Comparison of ENCODE assay signal across 8 cellular contexts in genomic region chr15:78508272-78508671, GRCh38. TPM values are rescaled to one million over a fixed set of nuclear protein-coding genes. Genes with fewer than 3 reads are reported as not detected.
DNase-seq lines count a peak whose midpoint lies in the region; ATAC-seq, FAIRE-seq and TF ChIP-seq lines count a peak whose summit lies in the region.

No MANE protein-coding gene starts in this region.

- TF ChIP-seq RAD21 in GM12878 (IDR thresholded peaks at IDR 0.05; ENCODE audit: insufficient read depth, low read depth, low read length) = no peak

- TF ChIP-seq POLR2A in GM12878 (IDR thresholded peaks at IDR 0.05; ENCODE audit: low read depth, low read length) = no peak

- in situ Hi-C loops in GM12878 (cut with MboI) (no loop called here), GM13977 (cut with MboI; ENCODE audit: low pct_unique_long_range_greater_than_20kb, low sequenced_read_pairs, unreplicated experiment) (no loop called here)

- no peaks in the 10 kb centered on the region for H3K27me3 ChIP-seq in GM12878 (replicated peaks in 1 of 2; ENCODE audit: control insufficient read depth in 2 of 2, insufficient read depth in 2 of 2, low read length in 1 of 2)
- no peaks in the 10 kb centered on the region for H3K27me3 ChIP-seq in lower lobe of right lung (ENCODE audit: low read depth)

- CTCF ChIA-PET in GM12878 (lab: Yijun Ruan, JAX) = interaction anchor here (1.6 kb wide), 1 partner anchor 201 kb away, joined by 4 read pairs; no protein-coding TSS in a partner anchor

- H3K27me3 Mint-ChIP-seq in activated naive CD4-positive, alpha-beta T cell treated with anti-CD3 and anti-CD28 coated beads, Interleukin-2, amount 50 U/mL, for 24 hours = no peaks in the 10 kb centered on the region
- H3K27me3 Mint-ChIP-seq in type B pancreatic cell = peaks cover 13% of the 10 kb centered on the region

- RAD21 ChIA-PET in GM12878 (lab: Charles Lee; ENCODE audit: unreplicated experiment) = no interaction called here

- H2AFZ ChIP-seq in GM12878 (ENCODE audit: control insufficient read depth, low read depth, low read length) = peak overlapping the region; percentile 48

- H3K9ac ChIP-seq in GM12878 (ENCODE audit: control insufficient read depth, insufficient read depth, low read length) = no peak overlapping the region; the same call in 1 of the 2 replicates

- no peaks in the 10 kb centered on the region for H3K9me3 Mint-ChIP-seq in activated naive CD4-positive, alpha-beta T cell treated with anti-CD3 and anti-CD28 coated beads, Interleukin-2, amount 50 U/mL, for 24 hours
- H3K9me3 Mint-ChIP-seq in type B pancreatic cell = no peaks in the 10 kb centered on the region

- no peaks in the 10 kb centered on the region for H3K36me3 Mint-ChIP-seq in activated naive CD4-positive, alpha-beta T cell treated with anti-CD3 and anti-CD28 coated beads, Interleukin-2, amount 50 U/mL, for 24 hours
- no peaks in the 10 kb centered on the region for H3K36me3 Mint-ChIP-seq in type B pancreatic cell

- H3K36me3 ChIP-seq in GM12878 (ENCODE audit: control insufficient read depth in 2 of 2, insufficient read depth in 2 of 2, low read length in 1 of 2) (no peaks in the 10 kb centered on the region), lower lobe of right lung (no peaks in the 10 kb centered on the region)

- peaks cover 28% of the 10 kb centered on the region for H3K4me1 Mint-ChIP-seq in activated naive CD4-positive, alpha-beta T cell treated with anti-CD3 and anti-CD28 coated beads, Interleukin-2, amount 50 U/mL, for 24 hours
- H3K4me1 Mint-ChIP-seq in type B pancreatic cell (ENCODE audit: unreplicated experiment) = peaks cover 5% of the 10 kb centered on the region

- TF ChIP-seq EP300 in GM12878 (IDR thresholded peaks at IDR 0.05; ENCODE audit: borderline replicate concordance in 1 of 2, control insufficient read depth in 1 of 2, low read depth in 2 of 2, low read length in 2 of 2) = no peak

- no peak for FAIRE-seq in GM12878 (lab: Jason Lieb, UNC)

- SMC1A ChIA-PET in GM12878 (lab: Charles Lee; ENCODE audit: uncharacterized antibody, unreplicated experiment) = no interaction called here

- H3K27ac Mint-ChIP-seq in activated naive CD4-positive, alpha-beta T cell treated with anti-CD3 and anti-CD28 coated beads, Interleukin-2, amount 50 U/mL, for 24 hours = no peak overlapping the region
- peak overlapping the region; percentile 55 for H3K27ac Mint-ChIP-seq in type B pancreatic cell

- no peak overlapping the region for H3K27ac ChIP-seq in GM12878 (ENCODE audit: control insufficient read depth, insufficient read depth)
- H3K27ac ChIP-seq in lower lobe of right lung = no peak overlapping the region

- H4K20me1 ChIP-seq in GM12878 (ENCODE audit: control insufficient read depth, insufficient read depth) = no peaks in the 10 kb centered on the region

- BruUV-seq in GM12878 (replicated peaks; lab: Mats Ljungman, UMichigan) = no TSS peak

- no peaks in the 10 kb centered on the region for H3K79me2 ChIP-seq in GM12878 (ENCODE audit: control insufficient read depth, insufficient read depth, low read length)

- intact Hi-C loops in GM12878 (cut with micrococcal nuclease; ENCODE audit: unreplicated experiment) (no loop called here), lower lobe of right lung (cut with DNase I) (no loop called here)

- peak overlapping the region; percentile 98 for H3K4me2 ChIP-seq in GM12878 (ENCODE audit: control insufficient read depth, insufficient read depth)

- ATAC-seq in GM12878 (no peak), lower lobe of right lung (no peak)

- POLR2A ChIA-PET in GM12878 (lab: Charles Lee) = no interaction called here

- 27% methylated on average over 6 of the region's 6 CpGs for WGBS in GM12878 (ENCODE audit: insufficient coverage, insufficient replicate concordance, low lambda C conversion rate, missing lambda C conversion rate)

- TF ChIP-seq CTCF in GM12878 (IDR thresholded peaks at IDR 0.05 in 2 of 3, conservative IDR thresholded peaks at IDR 0.05 in 1 of 3; ENCODE audit: control insufficient read depth in 2 of 3, extremely low read depth in 1 of 3, insufficient read depth in 1 of 3, low read depth in 3 of 3, low read length in 3 of 3) = no peak
- TF ChIP-seq CTCF in lower lobe of right lung (IDR thresholded peaks at IDR 0.05) = no peak
- TF ChIP-seq CTCF in type B pancreatic cell (conservative IDR thresholded peaks at IDR 0.05) = no peak
- TF ChIP-seq CTCF in GM13977 (IDR thresholded peaks at IDR 0.05; ENCODE audit: extremely low read depth, insufficient read depth, missing control alignments) = no peak

- H3K9me3 ChIP-seq in GM12878 (replicated peaks; ENCODE audit: control insufficient read depth, insufficient read depth, low read length) (no peaks in the 10 kb centered on the region), lower lobe of right lung (no peaks in the 10 kb centered on the region)

- H3K4me1 ChIP-seq in GM12878 (ENCODE audit: control insufficient read depth, insufficient read depth, low read length) (no peaks in the 10 kb centered on the region), lower lobe of right lung (peaks cover 11% of the 10 kb centered on the region)

- H3K4me3 ChIP-seq in GM12878 (peak overlapping the region; percentile 75; the same call in 1 of the 2 replicates), lower lobe of right lung (peak overlapping the region; percentile 94)

- peak overlapping the region; percentile 88 for H3K4me3 Mint-ChIP-seq in activated naive CD4-positive, alpha-beta T cell treated with anti-CD3 and anti-CD28 coated beads, Interleukin-2, amount 50 U/mL, for 24 hours
- H3K4me3 Mint-ChIP-seq in type B pancreatic cell = peak overlapping the region; percentile 91

- DNase-seq in activated naive CD4-positive, alpha-beta T cell treated with anti-CD3 and anti-CD28 coated beads, Interleukin-2, amount 50 U/mL, for 16 hours = no peak
- DNase-seq in GM12878 (ENCODE audit: low read depth, low spot score) (no peak), lower lobe of right lung (no peak), type B pancreatic cell (ENCODE audit: extremely low spot score, unreplicated experiment) (no peak), iPS-NIHi7 (ENCODE audit: extremely low spot score) (no peak), NCI-H2081 treated with DMSO at 0.1 percent for 48 hours (lab: John Stamatoyannopoulos, UW) (no peak), GM13977 (ENCODE audit: low spot score) (no peak)

RNA-seq across cellular contexts. Expression of gene HYKK, which starts 0.9 kb away (rescaled TPM):
- 1.6 and 2.1 TPM in 2 replicates for total RNA-seq in GM12878 (2013; cell fraction: nucleolus; rRNA removed)
- total RNA-seq in GM12878 (2014; rRNA removed) = 0.27 and 0.79 TPM in 2 replicates
- 0.46 and 0.98 TPM in 2 replicates for total RNA-seq in GM12878 (2014; rRNA removed; fragmentation: Illumina TruSeq; extraction: Trizol)
- total RNA-seq in GM12878 (2021) = 0.23 and 0.66 TPM in 2 replicates
- 0.62 TPM for polyA plus RNA-seq in GM12878 (2011; ENCODE audit: low read depth)
- polyA plus RNA-seq in GM12878 (2011; rRNA removed) = 0.75 and 0.79 TPM in 2 replicates
- polyA plus RNA-seq in GM12878 (2011; cell fraction: cytosol; rRNA removed) = 0.55 and 0.78 TPM in 2 replicates
- polyA plus RNA-seq in GM12878 (2011; cell fraction: nucleus; rRNA removed) = 0.60 and 0.67 TPM in 2 replicates
- 0.51 and 0.90 TPM in 2 replicates for polyA plus RNA-seq in GM12878 (2012)
- polyA plus RNA-seq in GM12878 (2014; fragmentation: Illumina TruSeq; extraction: Trizol) = 0.66 and 1.0 TPM in 2 replicates
- polyA plus RNA-seq in GM12878 (2014; fragmentation: Nextera tagmentation; extraction: Ambion mirVana) = under 1 TPM; 0.15 to 0.34 TPM
- polyA plus RNA-seq in GM12878 (2014; rRNA removed) = 0.55 and 0.62 TPM in 2 replicates
- under 1 TPM; 0.28 to 0.43 TPM for polyA plus RNA-seq in GM12878 (2016; fragmentation: Nextera tagmentation; extraction: Ambion mirVana)
- polyA minus RNA-seq in GM12878 (2011; rRNA and poly(A)+ RNA removed) = 0.41 and 0.95 TPM in 2 replicates
- not detected in 2 replicates for polyA minus RNA-seq in GM12878 (2011; cell fraction: cytosol; rRNA and poly(A)+ RNA removed)
- 0.12 and 0.38 TPM in 2 replicates for polyA minus RNA-seq in GM12878 (2011; cell fraction: nucleus; rRNA and poly(A)+ RNA removed)
- 4.1 TPM for total RNA-seq in lower lobe of right lung
- total RNA-seq in type B pancreatic cell (ENCODE audit: low replicate concordance) = 3.3 and 6.8 TPM in 2 replicates

RNA-seq across cellular contexts. Expression of gene PSMA4, which starts 32.0 kb away (rescaled TPM):
- 87.8 and 92.9 TPM in 2 replicates for total RNA-seq in GM12878 (2013; cell fraction: nucleolus; rRNA removed)
- 210 and 266 TPM in 2 replicates for total RNA-seq in GM12878 (2014; rRNA removed)
- 388 and 393 TPM in 2 replicates for total RNA-seq in GM12878 (2014; rRNA removed; fragmentation: Illumina TruSeq; extraction: Trizol)
- total RNA-seq in GM12878 (2021) = 264 and 268 TPM in 2 replicates
- 242 TPM for polyA plus RNA-seq in GM12878 (2011; ENCODE audit: low read depth)
- 560 and 713 TPM in 2 replicates for polyA plus RNA-seq in GM12878 (2011; rRNA removed)
- 278 and 284 TPM in 2 replicates for polyA plus RNA-seq in GM12878 (2011; cell fraction: cytosol; rRNA removed)
- 198 and 233 TPM in 2 replicates for polyA plus RNA-seq in GM12878 (2011; cell fraction: nucleus; rRNA removed)
- polyA plus RNA-seq in GM12878 (2012) = 256 and 258 TPM in 2 replicates
- polyA plus RNA-seq in GM12878 (2014; fragmentation: Illumina TruSeq; extraction: Trizol) = 562 and 695 TPM in 2 replicates
- polyA plus RNA-seq in GM12878 (2014; fragmentation: Nextera tagmentation; extraction: Ambion mirVana) = 1,000 to 10,000 TPM; 1,117 to 1,221 TPM
- 277 and 369 TPM in 2 replicates for polyA plus RNA-seq in GM12878 (2014; rRNA removed)
- polyA plus RNA-seq in GM12878 (2016; fragmentation: Nextera tagmentation; extraction: Ambion mirVana) = 100 to 1,000 TPM; 533 to 563 TPM
- 130 and 177 TPM in 2 replicates for polyA minus RNA-seq in GM12878 (2011; rRNA and poly(A)+ RNA removed)
- polyA minus RNA-seq in GM12878 (2011; cell fraction: cytosol; rRNA and poly(A)+ RNA removed) = 44.6 and 64.8 TPM in 2 replicates
- polyA minus RNA-seq in GM12878 (2011; cell fraction: nucleus; rRNA and poly(A)+ RNA removed) = 46.9 and 61.7 TPM in 2 replicates
- total RNA-seq in lower lobe of right lung = 130 TPM
- 182 and 209 TPM in 2 replicates for total RNA-seq in type B pancreatic cell (ENCODE audit: low replicate concordance)

RNA-seq across cellular contexts. Expression of gene CHRNA5, which starts 57.0 kb away (rescaled TPM):
- total RNA-seq in GM12878 (2013; cell fraction: nucleolus; rRNA removed) = 12.1 and 12.5 TPM in 2 replicates
- total RNA-seq in GM12878 (2014; rRNA removed) (9.6 and 14.7 TPM in 2 replicates), GM12878 (2014; rRNA removed; fragmentation: Illumina TruSeq; extraction: Trizol) (14.7 and 16.4 TPM in 2 replicates), GM12878 (2021) (14.3 and 14.8 TPM in 2 replicates), lower lobe of right lung (2.6 TPM), type B pancreatic cell (ENCODE audit: low replicate concordance) (2.3 and 11.5 TPM in 2 replicates)
- 4.6 TPM for polyA plus RNA-seq in GM12878 (2011; ENCODE audit: low read depth)
- polyA plus RNA-seq in GM12878 (2011; rRNA removed) (16.4 and 25.1 TPM in 2 replicates), GM12878 (2014; fragmentation: Illumina TruSeq; extraction: Trizol) (15.1 and 20.1 TPM in 2 replicates), GM12878 (2014; fragmentation: Nextera tagmentation; extraction: Ambion mirVana) (1 to 10 TPM; 2.6 to 6.1 TPM), GM12878 (2014; rRNA removed) (8.4 and 10.6 TPM in 2 replicates), GM12878 (2016; fragmentation: Nextera tagmentation; extraction: Ambion mirVana) (10 to 100 TPM in 1 of 2 experiments, under 1 TPM in 1; 0.74 to 21.4 TPM)
- polyA plus RNA-seq in GM12878 (2011; cell fraction: cytosol; rRNA removed) = 5.1 and 5.4 TPM in 2 replicates
- 2.7 and 4.5 TPM in 2 replicates for polyA plus RNA-seq in GM12878 (2011; cell fraction: nucleus; rRNA removed)
- 6.5 TPM in 2 replicates for polyA plus RNA-seq in GM12878 (2012)
- polyA minus RNA-seq in GM12878 (2011; rRNA and poly(A)+ RNA removed) = 4.4 and 11.6 TPM in 2 replicates
- polyA minus RNA-seq in GM12878 (2011; cell fraction: cytosol; rRNA and poly(A)+ RNA removed) = 0.94 and 4.8 TPM in 2 replicates
- 1.3 and 2.4 TPM in 2 replicates for polyA minus RNA-seq in GM12878 (2011; cell fraction: nucleus; rRNA and poly(A)+ RNA removed)
